Comparison of ENCODE assay signal across 16 cellular contexts in genomic region chr9:34513567-34514214, GRCh38. TPM values are rescaled to one million over a fixed set of nuclear protein-coding genes. Genes with fewer than 3 reads are reported as not detected.
A peak's percentile ranks its signal among the peaks of the same experiment; 100 is the strongest.
DNase-seq lines count a peak whose midpoint lies in the region; ATAC-seq and TF ChIP-seq lines count a peak whose summit lies in the region.
"Had no signal": no experiment of that assay in that cellular context is flagged by ENCODE, and none has a peak within 500 bp of the region (broad histone marks: within the 10 kb centered on the region; RNA-seq: fewer than 3 reads in every experiment).

No MANE protein-coding gene starts in this region.

- H3K9me3 ChIP-seq in stomach (no peaks in the 10 kb centered on the region), T-helper 17 cell (ENCODE audit: control insufficient read depth, low read length, poor library complexity, severe bottlenecking) (no peaks in the 10 kb centered on the region)
- H3K9me3 ChIP-seq: ovary, thoracic aorta had no signal

- no peak overlapping the region for H3K27ac Mint-ChIP-seq in T-helper 17 cell

- no peak overlapping the region for H3K4me3 Mint-ChIP-seq in T-helper 17 cell

- WGBS in stomach, 5 donors: 69 to 80% (median 78%) methylated on average over 2 of the region's 2 CpGs

- no peak for TF ChIP-seq POLR2A in stomach (IDR thresholded peaks at IDR 0.05)

- no peaks in the 10 kb centered on the region for H3K36me3 Mint-ChIP-seq in T-helper 17 cell (ENCODE audit: low read depth)

- no peaks in the 10 kb centered on the region for H3K27me3 Mint-ChIP-seq in T-helper 17 cell

- no peak overlapping the region for H3K27ac ChIP-seq in stomach
- H3K27ac ChIP-seq: ovary, SK-N-MC, thoracic aorta had no signal

- peaks cover 0 to 21% (median 9%) of the 10 kb centered on the region in 4 donors for H3K4me1 ChIP-seq in stomach

- H3K27me3 ChIP-seq in stomach: no peaks in the 10 kb centered on the region
- H3K27me3 ChIP-seq: ovary had no signal

- ATAC-seq in T-helper 17 cell: no peak

- H3K4me1 Mint-ChIP-seq in T-helper 17 cell: peaks cover 4% of the 10 kb centered on the region

- no peak overlapping the region for H3K4me3 ChIP-seq in stomach
- H3K4me3 ChIP-seq: ovary, SK-N-MC, thoracic aorta had no signal

- intact Hi-C loops in stomach (cut with DNase I; ENCODE audit: low total_unique reads): no loop called here

- TF ChIP-seq CTCF in stomach (IDR thresholded peaks at IDR 0.05): no peak

- peak; percentile 55 for DNase-seq in NCI-H82 (lab: John Stamatoyannopoulos, UW)
- no peak for DNase-seq in NCI-H82 treated with DMSO at 0.1 percent for 48 hours (lab: John Stamatoyannopoulos, UW; ENCODE audit: unreplicated experiment)
- DNase-seq in NCI-H526 (lab: John Stamatoyannopoulos, UW): peak; percentile 62 to 89
- DNase-seq in fibroblast of the conjunctiva (ENCODE audit: low read depth): peak; percentile 18
- peak; percentile 38 for DNase-seq in stomach
- no peak for DNase-seq in 8988T
- no peak for DNase-seq in T-helper 17 cell
- no peak for DNase-seq in DMS153 (lab: John Stamatoyannopoulos, UW)
- DNase-seq: activated CD8-positive, alpha-beta memory T cell treated with anti-CD3 and anti-CD28 coated beads for 24 hours; kidney; NCI-H345; ovary; stimulated activated CD4-positive, alpha-beta T cell treated with anti-CD3 and anti-CD28 coated beads, Interleukin-4, amount 100 ng/mL, for 24 hours had no signal

- H3K36me3 ChIP-seq in stomach: no peaks in the 10 kb centered on the region
- H3K36me3 ChIP-seq: ovary, thoracic aorta had no signal

- TF ChIP-seq EP300 in stomach (IDR thresholded peaks at IDR 0.05): no peak

RNA-seq across cellular contexts. Expression of gene ENHO, which starts 9.1 kb away (rescaled TPM):
- total RNA-seq in stomach (10 to 100 TPM in 1 of 5 donors, 1 to 10 TPM in 2, not detected in 2; 1.2 to 17.8 (median 5.0) TPM), T-helper 17 cell (1 to 10 TPM in 1 of 2 donors, not detected in 1; 1.4 TPM)
- polyA plus RNA-seq in stomach: 10 to 100 TPM in 2 of 3 donors, 1 to 10 TPM in 1; 3.3 to 63.8 (median 29.7) TPM
- total RNA-seq: thoracic aorta had no signal
- polyA plus RNA-seq: AG04450 had no signal

RNA-seq across cellular contexts. Expression of gene DNAI1, which starts 55.1 kb away (rescaled TPM):
- total RNA-seq in stomach: 1 to 10 TPM in 1 of 5 donors, not detected in 4; 1.0 TPM
- polyA plus RNA-seq in stomach: under 1 TPM in 1 of 3 donors, not detected in 2; 0.31 TPM
- total RNA-seq in T-helper 17 cell: not detected
- total RNA-seq: thoracic aorta had no signal
- polyA plus RNA-seq: AG04450 had no signal

RNA-seq across cellular contexts. Expression of gene FAM219A, which starts 55.3 kb away (rescaled TPM):
- total RNA-seq in stomach (10 to 100 TPM in 2 of 5 donors, 1 to 10 TPM in 3; 2.3 to 12.1 (median 8.7) TPM), T-helper 17 cell (10 to 100 TPM; 12.3 to 13.4 TPM)
- 10 to 100 TPM in 1 of 3 donors, 1 to 10 TPM in 2; 4.1 to 10.1 (median 5.1) TPM for polyA plus RNA-seq in stomach

Comparison
In these comparisons a context has a peak if more than half of its experiments do, and no peak if none do; other contexts are left out.
1. DNase-seq: peak in NCI-H82 (single experiment), NCI-H526 (2 of 2), fibroblast of the conjunctiva (single experiment) and stomach (single experiment); none in NCI-H82 treated with DMSO at 0.1 percent for 48 hours (single experiment), 8988T (single experiment), T-helper 17 cell (0 of 3) and DMS153 (single experiment).